In the genomic region with DNA sequence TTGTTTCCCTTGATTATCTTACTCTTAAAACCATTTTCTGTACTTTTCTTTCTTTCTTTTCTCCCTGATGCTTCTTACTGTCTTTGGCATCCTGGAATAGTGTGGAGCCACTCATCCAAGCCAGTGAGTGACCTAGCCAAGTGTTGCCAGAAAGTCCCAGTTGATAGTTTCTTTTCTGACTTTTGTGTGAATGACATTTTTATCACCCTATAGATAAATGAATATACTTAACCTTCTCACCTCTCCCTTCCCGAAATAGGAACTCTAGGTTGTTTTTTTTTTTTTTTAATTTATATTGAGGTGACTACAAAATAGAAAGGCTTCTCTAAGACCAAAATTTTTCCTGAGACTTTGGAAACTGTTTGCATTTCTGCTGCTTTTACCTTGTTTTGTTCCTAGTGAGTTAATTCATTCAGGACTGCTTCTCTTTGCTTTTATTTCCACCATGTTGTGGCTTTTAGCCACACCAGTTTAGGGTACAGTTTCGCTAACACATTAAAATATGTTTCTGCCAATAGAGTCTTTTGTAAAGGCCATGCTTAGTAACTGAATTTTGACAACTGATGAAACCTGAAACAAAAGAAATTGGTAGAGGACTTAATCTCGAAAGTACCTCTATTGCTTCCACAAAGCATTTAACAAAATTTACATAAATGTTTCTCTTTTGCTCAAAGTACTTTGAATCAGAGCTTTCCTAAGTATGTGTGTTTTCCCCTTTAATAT, we compare ENCODE assay signal across 16 cellular contexts.
DNase-seq lines count a peak whose midpoint lies in the region; ATAC-seq and TF ChIP-seq lines count a peak whose summit lies in the region.
"Had no signal": no experiment of that assay in that cellular context is flagged by ENCODE, and none has a peak within 500 bp of the region (broad histone marks: within the 10 kb centered on the region; RNA-seq: fewer than 3 reads in every experiment).

No MANE protein-coding gene starts in this region.

- ATAC-seq in GM18511 (IDR thresholded peaks at IDR 0.05; ENCODE audit: unreplicated experiment): peak; percentile 54
- ATAC-seq in HG03432 (IDR thresholded peaks at IDR 0.05; ENCODE audit: unreplicated experiment): peak; percentile 64
- ATAC-seq: effector memory CD8-positive, alpha-beta T cell had no signal

- peak; percentile 51 for DNase-seq in GM20000 (ENCODE audit: low spot score)
- peak; percentile 63 for DNase-seq in left kidney (ENCODE audit: low read depth, low spot score)
- no peak for DNase-seq in KBM-7
- DNase-seq in NCI-H2107 (lab: John Stamatoyannopoulos, UW): no peak
- no peak for DNase-seq in activated effector memory CD4-positive, alpha-beta T cell treated with Interleukin-2 at 50 U/mL for 16 hours
- DNase-seq: activated gamma-delta T cell treated with Interleukin-2 at 50 U/mL for 16 hours; brain microvascular endothelial cell; effector memory CD8-positive, alpha-beta T cell; foreskin fibroblast; GM23248; mesenchymal stem cell; NCI-H1417; NCI-H510A treated with DMSO at 0.1 percent for 48 hours; nucleus accumbens had no signal

- in situ Hi-C loops in KBM-7 (cut with MboI; ENCODE audit: low pct_unique_long_range_greater_than_20kb, low sequenced_read_pairs): no loop called here

- TF ChIP-seq CTCF in GM20000 (IDR thresholded peaks at IDR 0.05; ENCODE audit: extremely low read depth, missing control alignments): no peak

Comparison
In these comparisons a context has a peak if more than half of its experiments do, and no peak if none do; other contexts are left out.
1. DNase-seq: peak in GM20000 (single experiment) and left kidney (single experiment); none in KBM-7 (single experiment), NCI-H2107 (single experiment) and activated effector memory CD4-positive, alpha-beta T cell treated with Interleukin-2 at 50 U/mL for 16 hours (single experiment).